In the genomic region with DNA sequence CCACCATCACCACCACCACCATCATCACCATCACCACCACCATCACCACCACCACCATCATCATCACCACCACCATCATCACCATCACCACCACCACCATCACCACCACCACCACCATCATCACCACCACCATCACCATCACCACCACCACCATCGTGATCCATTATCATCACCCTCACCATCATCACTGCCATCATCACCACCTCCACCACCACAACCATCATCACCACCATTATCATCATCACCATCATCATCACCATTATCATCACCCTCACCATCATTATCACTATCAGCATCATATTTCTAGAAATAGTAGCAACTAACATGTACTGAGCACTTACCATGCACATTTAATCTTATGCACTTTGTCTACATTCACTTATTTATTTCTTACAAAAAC, we compare ENCODE assay signal across 2 cellular contexts.
TF ChIP-seq lines count a peak whose summit lies in the region.

No MANE protein-coding gene starts in this region.

TF ChIP-seq in HepG2, 621 proteins besides CTCF, POLR2A, EP300 and RAD21:
- no peak for TF ChIP-seq TOPORS (CRISPR knock-in tag; IDR thresholded peaks at IDR 0.05)
- 0 out of 2 replicates have a peak, but pooled peaks have one; percentile 18 for TF ChIP-seq RAD51 (IDR thresholded peaks at IDR 0.05; ENCODE audit: borderline replicate concordance)
- peak; percentile 91 for TF ChIP-seq CREB1 (IDR thresholded peaks at IDR 0.05)
- TF ChIP-seq CREB1 (CRISPR knock-in tag; IDR thresholded peaks at IDR 0.05), result no peak
- TF ChIP-seq ZNF496 (CRISPR knock-in tag; IDR thresholded peaks at IDR 0.05; ENCODE audit: insufficient replicate concordance), result no peak
- TF ChIP-seq ZNF282 (IDR thresholded peaks at IDR 0.05; ENCODE audit: partially characterized antibody), result peak; percentile 78
- TF ChIP-seq SRSF1 (optimal IDR thresholded peaks at IDR 0.05; ENCODE audit: low read depth, low read length), result no peak
- TF ChIP-seq PHB2 (IDR thresholded peaks at IDR 0.05; ENCODE audit: partially characterized antibody), result peak; percentile 40

TF ChIP-seq in K562, 482 proteins besides CTCF, POLR2A, EP300 and RAD21:
- TF ChIP-seq TSC22D4 (tag; IDR thresholded peaks at IDR 0.05) (0 out of 2 replicates have a peak, but pooled peaks have one; percentile 68), NFE2L1 (tag; IDR thresholded peaks at IDR 0.05; ENCODE audit: borderline replicate concordance, low read depth) (no peak)
